In genomic region chr20:62557999-62558408, GRCh38 we compare ENCODE assay signal across 15 cellular contexts.
"Had no signal": no experiment of that assay in that cellular context is flagged by ENCODE, and none has a peak within 500 bp of the region (broad histone marks: within the 10 kb centered on the region; RNA-seq: fewer than 3 reads in every experiment).

No MANE protein-coding gene starts in this region.

- H3K4me3 ChIP-seq: body of pancreas, lower lobe of right lung, tibial artery, uterus had no signal

- H3K4me3 Mint-ChIP-seq: activated naive CD4-positive, alpha-beta T cell treated with anti-CD3 and anti-CD28 coated beads, Interleukin-2, amount 50 U/mL, for 24 hours; stimulated activated effector memory CD8-positive, alpha-beta T cell treated with anti-CD3 and anti-CD28 coated beads, Interleukin-12 subunit alpha, Interleukin-12 subunit beta, amount 100 ng/mL, for 72 hours had no signal

- H3K27me3 ChIP-seq: uterus had no signal

- H3K9me3 ChIP-seq: body of pancreas, lower lobe of right lung, tibial artery, uterus had no signal

- H3K9me3 Mint-ChIP-seq: activated naive CD4-positive, alpha-beta T cell treated with anti-CD3 and anti-CD28 coated beads, Interleukin-2, amount 50 U/mL, for 24 hours; naive thymus-derived CD8-positive, alpha-beta T cell; stimulated activated effector memory CD8-positive, alpha-beta T cell treated with anti-CD3 and anti-CD28 coated beads, Interleukin-12 subunit alpha, Interleukin-12 subunit beta, amount 100 ng/mL, for 72 hours had no signal

- H3K36me3 Mint-ChIP-seq: activated naive CD4-positive, alpha-beta T cell treated with anti-CD3 and anti-CD28 coated beads, Interleukin-2, amount 50 U/mL, for 24 hours; naive thymus-derived CD8-positive, alpha-beta T cell; stimulated activated effector memory CD8-positive, alpha-beta T cell treated with anti-CD3 and anti-CD28 coated beads, Interleukin-12 subunit alpha, Interleukin-12 subunit beta, amount 100 ng/mL, for 72 hours had no signal

- ATAC-seq: activated CD4-positive, CD25-positive, alpha-beta regulatory T cell treated with anti-CD3 and anti-CD28 coated beads, Interleukin-2, amount 50 U/mL, for 24 hours; body of pancreas; lower lobe of right lung; naive thymus-derived CD8-positive, alpha-beta T cell; stimulated activated effector memory CD8-positive, alpha-beta T cell treated with anti-CD3 and anti-CD28 coated beads, Interleukin-12 subunit alpha, Interleukin-12 subunit beta, amount 100 ng/mL, for 72 hours had no signal

- H3K36me3 ChIP-seq: lower lobe of right lung, tibial artery, uterus had no signal

- H3K27ac ChIP-seq: body of pancreas, lower lobe of right lung, tibial artery, uterus had no signal

- H3K4me1 ChIP-seq: body of pancreas, lower lobe of right lung, uterus had no signal

- DNase-seq: activated effector memory CD4-positive, alpha-beta T cell treated with Interleukin-2 at 50 U/mL for 16 hours; activated T-cell treated with anti-CD3 and anti-CD28 coated beads, Interleukin-2, amount 50 U/mL, for 1 hour; amniotic stem cell; effector memory CD4-positive, alpha-beta T cell; hippocampal formation; lower lobe of right lung; midbrain; naive thymus-derived CD8-positive, alpha-beta T cell; small intestine; tibial artery; uterus had no signal

- H3K27ac Mint-ChIP-seq: activated naive CD4-positive, alpha-beta T cell treated with anti-CD3 and anti-CD28 coated beads, Interleukin-2, amount 50 U/mL, for 24 hours; stimulated activated effector memory CD8-positive, alpha-beta T cell treated with anti-CD3 and anti-CD28 coated beads, Interleukin-12 subunit alpha, Interleukin-12 subunit beta, amount 100 ng/mL, for 72 hours had no signal
